In the genomic region with DNA sequence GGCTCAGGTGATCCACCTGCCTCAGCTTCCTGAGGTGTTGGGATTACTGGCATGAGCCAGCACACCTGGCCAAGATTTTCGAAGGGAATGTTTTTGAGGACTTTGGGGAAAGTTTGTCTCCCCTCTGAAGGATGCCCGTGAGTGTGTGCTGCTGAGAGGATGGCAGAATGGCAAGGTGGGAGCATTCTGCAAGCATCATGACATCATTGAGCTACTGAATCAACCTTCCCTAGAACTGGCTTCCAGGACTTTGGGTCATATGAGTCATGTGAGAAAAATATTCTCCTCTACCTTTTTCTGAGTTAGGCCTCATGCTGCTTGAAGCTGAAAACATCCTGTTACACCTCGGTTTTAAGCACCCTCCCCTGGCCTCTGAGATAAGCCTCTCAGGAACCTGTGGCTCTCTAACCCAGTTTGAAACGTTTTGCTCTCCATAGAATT, we compare ENCODE assay signal across 8 cellular contexts.
DNase-seq lines count a peak whose midpoint lies in the region; ATAC-seq lines count a peak whose summit lies in the region.

No MANE protein-coding gene starts in this region.

- no peaks in the 10 kb centered on the region for H3K27me3 ChIP-seq in mucosa of rectum (ENCODE audit: control insufficient read depth in 2 of 2, insufficient read depth in 2 of 2, low read length in 2 of 2)

- no peaks in the 10 kb centered on the region for H3K27me3 Mint-ChIP-seq in activated naive CD4-positive, alpha-beta T cell treated with anti-CD3 and anti-CD28 coated beads, Interleukin-2, amount 50 U/mL, for 24 hours

- peaks cover 3 to 11% of the 10 kb centered on the region in 2 donors for H3K4me1 ChIP-seq in mucosa of rectum (ENCODE audit: control insufficient read depth in 2 of 2, insufficient read depth in 2 of 2, low read length in 2 of 2)

- H3K27ac ChIP-seq in mucosa of rectum (ENCODE audit: low read depth in 2 of 2, low read length in 2 of 2): peak overlapping the region; percentile 31 to 32

- no peak for DNase-seq in NCI-H2081 treated with DMSO at 0.1 percent for 48 hours (lab: John Stamatoyannopoulos, UW)
- DNase-seq in SW480 (ENCODE audit: low spot score): no peak
- no peak for DNase-seq in RKO (ENCODE audit: low spot score)
- DNase-seq in NCI-H2227 (lab: John Stamatoyannopoulos, UW; ENCODE audit: unreplicated experiment): no peak

- ATAC-seq in GM19023 (IDR thresholded peaks at IDR 0.05; ENCODE audit: unreplicated experiment): peak; percentile 35
- peak; percentile 39 for ATAC-seq in HG03442 (IDR thresholded peaks at IDR 0.05; ENCODE audit: unreplicated experiment)

- peak overlapping the region; percentile 86 for H3K4me3 Mint-ChIP-seq in activated naive CD4-positive, alpha-beta T cell treated with anti-CD3 and anti-CD28 coated beads, Interleukin-2, amount 50 U/mL, for 24 hours

- peaks cover 11% of the 10 kb centered on the region for H3K36me3 Mint-ChIP-seq in activated naive CD4-positive, alpha-beta T cell treated with anti-CD3 and anti-CD28 coated beads, Interleukin-2, amount 50 U/mL, for 24 hours

- H3K27ac Mint-ChIP-seq in activated naive CD4-positive, alpha-beta T cell treated with anti-CD3 and anti-CD28 coated beads, Interleukin-2, amount 50 U/mL, for 24 hours: peak overlapping the region; percentile 97

- H3K4me3 ChIP-seq in mucosa of rectum (ENCODE audit: low read length in 2 of 2): no peak overlapping the region

- H3K36me3 ChIP-seq in mucosa of rectum (ENCODE audit: control insufficient read depth in 2 of 2, insufficient read depth in 2 of 2, low read length in 2 of 2): no peaks in the 10 kb centered on the region

- no peaks in the 10 kb centered on the region for H3K9me3 Mint-ChIP-seq in activated naive CD4-positive, alpha-beta T cell treated with anti-CD3 and anti-CD28 coated beads, Interleukin-2, amount 50 U/mL, for 24 hours

- peaks cover 89% of the 10 kb centered on the region for H3K4me1 Mint-ChIP-seq in activated naive CD4-positive, alpha-beta T cell treated with anti-CD3 and anti-CD28 coated beads, Interleukin-2, amount 50 U/mL, for 24 hours

- H3K9me3 ChIP-seq in mucosa of rectum (ENCODE audit: control insufficient read depth in 2 of 2, low read length in 2 of 2): no peaks in the 10 kb centered on the region

- H3K9ac ChIP-seq in mucosa of rectum (ENCODE audit: low read depth in 1 of 2, low read length in 2 of 2): peak overlapping the region in 1 of 2 donors; percentile 20
